1 cellular context compared by ENCODE assay signal in genomic region chr5:139985733-139986132, GRCh38.
TF ChIP-seq lines count a peak whose summit lies in the region.

No MANE protein-coding gene starts in this region.

TF ChIP-seq in WTC11, 78 proteins besides CTCF, POLR2A, EP300 and RAD21 (continued from another document):
- TF ChIP-seq MLX (CRISPR knock-in tag; IDR thresholded peaks at IDR 0.05) (no peak), ZNF671 (CRISPR knock-in tag; IDR thresholded peaks at IDR 0.05) (no peak), ZNF396 (CRISPR knock-in tag; IDR thresholded peaks at IDR 0.05; ENCODE audit: borderline replicate concordance) (no peak), HMGA2 (CRISPR knock-in tag; IDR thresholded peaks at IDR 0.05) (no peak), PRRX2 (CRISPR knock-in tag; IDR thresholded peaks at IDR 0.05) (no peak)
